16 cellular contexts compared by ENCODE assay signal in genomic region chr6:55713411-55713810, GRCh38.
DNase-seq lines count a peak whose midpoint lies in the region; ATAC-seq, FAIRE-seq and TF ChIP-seq lines count a peak whose summit lies in the region.
"Had no signal": no experiment of that assay in that cellular context is flagged by ENCODE, and none has a peak within 500 bp of the region (broad histone marks: within the 10 kb centered on the region; RNA-seq: fewer than 3 reads in every experiment).

No MANE protein-coding gene starts in this region.

- H3K36me3 ChIP-seq in HEK293 (ENCODE audit: control insufficient read depth in 2 of 2, insufficient read depth in 1 of 2, low read length in 2 of 2) (no peaks in the 10 kb centered on the region), bronchial epithelial cell (ENCODE audit: control insufficient read depth, insufficient read depth, low read length) (no peaks in the 10 kb centered on the region), lung (ENCODE audit: control insufficient read depth in 2 of 2, insufficient read depth in 2 of 2, low read length in 2 of 2) (no peaks in the 10 kb centered on the region)

- FAIRE-seq in bronchial epithelial cell (lab: Jason Lieb, UNC): no peak

- H3K27ac ChIP-seq in HEK293 (ENCODE audit: extremely low read depth, low read depth, low read length): no peak overlapping the region
- H3K27ac ChIP-seq in lung (ENCODE audit: low read depth in 1 of 2, low read length in 1 of 2): no peak overlapping the region
- H3K27ac ChIP-seq: parathyroid adenoma, PC-9 had no signal

- ATAC-seq in lung (ENCODE audit: insufficient read depth, low FRiP score): peak; percentile 15
- ATAC-seq: GM23338 had no signal

- POLR2A ChIA-PET in HEK293 (lab: Yijun Ruan, JAX): no interaction called here

- H3K4me3 ChIP-seq in HEK293 (ENCODE audit: low read depth, low read length) (no peak overlapping the region), bronchial epithelial cell (ENCODE audit: low read depth, low read length) (no peak overlapping the region), lung (no peak overlapping the region)
- H3K4me3 ChIP-seq: GM23338, PC-9 had no signal

- TF ChIP-seq CTCF in HEK293 (tag by site-specific recombination; IDR thresholded peaks at IDR 0.05): no peak
- no peak for TF ChIP-seq CTCF in bronchial epithelial cell (IDR thresholded peaks at IDR 0.05; ENCODE audit: insufficient read depth, low read length, severe bottlenecking)
- TF ChIP-seq CTCF in lung (IDR thresholded peaks at IDR 0.05; ENCODE audit: control extremely low read depth, extremely low read depth): no peak

- H3K27me3 ChIP-seq in bronchial epithelial cell (ENCODE audit: control insufficient read depth, insufficient read depth, low read length): no peaks in the 10 kb centered on the region
- H3K27me3 ChIP-seq in lung (ENCODE audit: control insufficient read depth, insufficient read depth): no peaks in the 10 kb centered on the region

- H3K4me1 ChIP-seq in HEK293 (ENCODE audit: control insufficient read depth, insufficient read depth, low read length) (peaks cover 2% of the 10 kb centered on the region; the same call in 1 of the 2 replicates), lung (ENCODE audit: control insufficient read depth in 2 of 2, insufficient read depth in 2 of 2, low read length in 2 of 2) (no peaks in the 10 kb centered on the region)
- H3K4me1 ChIP-seq: parathyroid adenoma had no signal

- DNase-seq in ELR (ENCODE audit: low read depth) (peak; percentile 11), bronchial epithelial cell (ENCODE audit: low read depth) (peak; percentile 8), lung (ENCODE audit: low spot score) (no peak), mucosa of gallbladder (ENCODE audit: low spot score) (no peak), NCI-H1105 (lab: John Stamatoyannopoulos, UW) (no peak), middle frontal gyrus (ENCODE audit: extremely low spot score, low spot score) (no peak), A172 (ENCODE audit: low spot score) (no peak)
- DNase-seq: activated gamma-delta T cell treated with Interleukin-2 at 50 U/mL for 16 hours; dermis blood vessel endothelial cell; NCI-H146; NCI-H526; PC-9; stimulated activated CD4-positive, alpha-beta T cell treated with anti-CD3 and anti-CD28 coated beads, Interleukin-15, amount 100 ng/mL, for 24 hours had no signal

- 48 to 50% methylated on average over 3 of the region's 3 CpGs for WGBS in lung, 2 donors

- no peaks in the 10 kb centered on the region for H3K9me3 ChIP-seq in HEK293 (ENCODE audit: control insufficient read depth, insufficient read depth, low read depth, low read length)
- H3K9me3 ChIP-seq in lung (ENCODE audit: control insufficient read depth in 2 of 2, insufficient read depth in 1 of 2, low read length in 1 of 2): no peaks in the 10 kb centered on the region

- CTCF ChIA-PET in HEK293 (lab: Yijun Ruan, JAX): no interaction called here

TF ChIP-seq in HEK293, 187 proteins besides CTCF, POLR2A, EP300 and RAD21:
- TF ChIP-seq ZIC2 (tag by site-specific recombination; IDR thresholded peaks at IDR 0.05) (no peak), TCF7L2 (IDR thresholded peaks at IDR 0.05; ENCODE audit: borderline replicate concordance, low read depth, low read length) (peak; percentile 35; the same call in 1 of the 2 replicates)

Comparison
In these comparisons a context has a peak if more than half of its experiments do, and no peak if none do; other contexts are left out.
1. DNase-seq: peak in ELR (single experiment) and bronchial epithelial cell (single experiment); none in lung (single experiment), mucosa of gallbladder (single experiment), NCI-H1105 (single experiment), middle frontal gyrus (single experiment) and A172 (single experiment).